In genomic region chr1:9717193-9718005, GRCh38 we compare ENCODE assay signal across 8 cellular contexts.
A peak's percentile ranks its signal among the peaks of the same experiment; 100 is the strongest.
DNase-seq lines count a peak whose midpoint lies in the region; ATAC-seq and TF ChIP-seq lines count a peak whose summit lies in the region.

No MANE protein-coding gene starts in this region.

- ATAC-seq in DND-41 (ENCODE audit: insufficient read depth, low read depth) (peak; percentile 85), HG02588 (IDR thresholded peaks at IDR 0.05; ENCODE audit: unreplicated experiment) (peak; percentile 59), left lung (peak; percentile 58)

- H3K27me3 Mint-ChIP-seq in activated naive CD4-positive, alpha-beta T cell treated with anti-CD3 and anti-CD28 coated beads, Interleukin-2, amount 50 U/mL, for 24 hours = no peaks in the 10 kb centered on the region

- H3K9ac ChIP-seq in DND-41 (ENCODE audit: low read depth, low read length) (peak overlapping the region; percentile 94), SK-N-MC (ENCODE audit: insufficient read length) (no peak overlapping the region)

- H4K20me1 ChIP-seq in DND-41 (ENCODE audit: insufficient read depth, low read length) = 0 out of 2 replicates have a peak, but pooled peaks cover 6% of the 10 kb centered on the region

- H3K4me1 ChIP-seq in DND-41 (ENCODE audit: insufficient read depth, low read length) = peaks cover 57% of the 10 kb centered on the region
- H3K4me1 ChIP-seq in left lung = peaks cover 0 to 37% of the 10 kb centered on the region in 2 donors

- peak; percentile 15 for TF ChIP-seq CTCF in DND-41 (IDR thresholded peaks at IDR 0.05; ENCODE audit: borderline replicate concordance, extremely low read depth, low read length, poor library complexity, severe bottlenecking)
- TF ChIP-seq CTCF in left lung (IDR thresholded peaks at IDR 0.05) = no peak

- intact Hi-C loops in left lung (cut with DNase I) = no loop called here

- peak overlapping the region; percentile 91 for H3K4me3 Mint-ChIP-seq in activated naive CD4-positive, alpha-beta T cell treated with anti-CD3 and anti-CD28 coated beads, Interleukin-2, amount 50 U/mL, for 24 hours

- H3K79me2 ChIP-seq in DND-41 (ENCODE audit: insufficient read depth, low read length) = peaks cover 45% of the 10 kb centered on the region

- H2AFZ ChIP-seq in DND-41 (ENCODE audit: low read depth, low read length) = peak overlapping the region; percentile 51

- DNase-seq in DND-41 = peak; percentile 99
- DNase-seq in SK-N-MC (ENCODE audit: low read depth, low spot score) = peak; percentile 37
- peak; percentile 88 to 91 for DNase-seq in left lung
- DNase-seq in stimulated activated CD4-positive, alpha-beta T cell treated with anti-CD3 and anti-CD28 coated beads, TNF-alpha, amount 100 ng/mL, for 48 hours (ENCODE audit: low read depth in 3 of 3) = peak; percentile 62 to 77 (median 75)
- DNase-seq in NCI-H446 (lab: John Stamatoyannopoulos, UW) = no peak
- no peak for DNase-seq in NCI-H2171 treated with DMSO at 0.1 percent for 48 hours (lab: John Stamatoyannopoulos, UW)

- peak overlapping the region; percentile 98 for H3K27ac Mint-ChIP-seq in activated naive CD4-positive, alpha-beta T cell treated with anti-CD3 and anti-CD28 coated beads, Interleukin-2, amount 50 U/mL, for 24 hours

- H3K4me3 ChIP-seq in DND-41 (ENCODE audit: low read depth in 1 of 2, low read length in 2 of 2) = peak overlapping the region; percentile 48 to 77
- H3K4me3 ChIP-seq in SK-N-MC = no peak overlapping the region
- H3K4me3 ChIP-seq in left lung = peak overlapping the region; percentile 9 to 29

- H3K4me1 Mint-ChIP-seq in activated naive CD4-positive, alpha-beta T cell treated with anti-CD3 and anti-CD28 coated beads, Interleukin-2, amount 50 U/mL, for 24 hours = peaks cover 77% of the 10 kb centered on the region

- peaks cover 84% of the 10 kb centered on the region for H3K36me3 ChIP-seq in DND-41 (ENCODE audit: insufficient read depth, low read length)
- no peaks in the 10 kb centered on the region for H3K36me3 ChIP-seq in SK-N-MC (ENCODE audit: insufficient read depth, low read length)
- H3K36me3 ChIP-seq in left lung = peaks cover 0 to 89% of the 10 kb centered on the region in 2 donors

- peak overlapping the region; percentile 96 for H3K4me2 ChIP-seq in DND-41 (ENCODE audit: insufficient read depth, low read length)

- no peaks in the 10 kb centered on the region for H3K9me3 Mint-ChIP-seq in activated naive CD4-positive, alpha-beta T cell treated with anti-CD3 and anti-CD28 coated beads, Interleukin-2, amount 50 U/mL, for 24 hours

- H3K27me3 ChIP-seq in DND-41 (ENCODE audit: insufficient read depth, low read length, poor library complexity) (no peaks in the 10 kb centered on the region), left lung (no peaks in the 10 kb centered on the region)

- H3K36me3 Mint-ChIP-seq in activated naive CD4-positive, alpha-beta T cell treated with anti-CD3 and anti-CD28 coated beads, Interleukin-2, amount 50 U/mL, for 24 hours = peaks cover 10% of the 10 kb centered on the region

- H3K27ac ChIP-seq in DND-41 (ENCODE audit: low read length) (peak overlapping the region; percentile 96), SK-N-MC (no peak overlapping the region), left lung (peak overlapping the region; percentile 59 to 80)

- H3K9me3 ChIP-seq in DND-41 (ENCODE audit: insufficient read depth, low read length, severe bottlenecking) = no peaks in the 10 kb centered on the region
- no peaks in the 10 kb centered on the region for H3K9me3 ChIP-seq in SK-N-MC (ENCODE audit: low read depth, low read length)
- no peaks in the 10 kb centered on the region for H3K9me3 ChIP-seq in left lung

Comparison
In these comparisons a context has a peak if more than half of its experiments do, and no peak if none do; other contexts are left out.
1. DNase-seq: peak in DND-41 (single experiment), SK-N-MC (single experiment), left lung (2 of 2) and stimulated activated CD4-positive, alpha-beta T cell treated with anti-CD3 and anti-CD28 coated beads, TNF-alpha, amount 100 ng/mL, for 48 hours (3 of 3); none in NCI-H446 (0 of 2) and NCI-H2171 treated with DMSO at 0.1 percent for 48 hours (single experiment).
2. Peak in every context shown above with its lines, with median percentiles within 50 percentile points of each other: ATAC-seq.